Comparison of ENCODE assay signal across 8 cellular contexts in genomic region chr20:63434599-63435378, GRCh38. TPM values are rescaled to one million over a fixed set of nuclear protein-coding genes. Genes with fewer than 3 reads are reported as not detected.
DNase-seq lines count a peak whose midpoint lies in the region; ATAC-seq, FAIRE-seq and TF ChIP-seq lines count a peak whose summit lies in the region.

No MANE protein-coding gene starts in this region.

- H3K9me3 Mint-ChIP-seq in activated CD4-positive, alpha-beta T cell treated with anti-CD3 and anti-CD28 coated beads, Interleukin-2, amount 10 ng/mL, durations not matched to agents 24 days and 14 days = no peaks in the 10 kb centered on the region

- TF ChIP-seq CTCF in colonic mucosa (IDR thresholded peaks at IDR 0.05) = peak; percentile 64
- TF ChIP-seq CTCF in lower leg skin (IDR thresholded peaks at IDR 0.05) = peak in 1 of 3 donors; percentile 61

- TF ChIP-seq POLR2A in lower leg skin (IDR thresholded peaks at IDR 0.05) = no peak

- H3K9ac ChIP-seq in colonic mucosa (ENCODE audit: low read depth in 2 of 2, low read length in 2 of 2) = no peak overlapping the region

- H3K9me3 ChIP-seq in colonic mucosa = no peaks in the 10 kb centered on the region

- no peaks in the 10 kb centered on the region for H3K36me3 Mint-ChIP-seq in activated CD4-positive, alpha-beta T cell treated with anti-CD3 and anti-CD28 coated beads, Interleukin-2, amount 10 ng/mL, durations not matched to agents 24 days and 14 days (ENCODE audit: low read depth)

- no peaks in the 10 kb centered on the region for H3K4me1 ChIP-seq in colonic mucosa

- no peak for ATAC-seq in HG03457 (IDR thresholded peaks at IDR 0.05; ENCODE audit: unreplicated experiment)

- in situ Hi-C loops in ACHN (cut with HindIII; ENCODE audit: low pct_ligation_motif_present, low pct_unique_long_range_greater_than_20kb, low sequenced_read_pairs) = no loop called here

- no peak overlapping the region for H3K27ac ChIP-seq in colonic mucosa

- intact Hi-C loops in activated CD4-positive, alpha-beta T cell treated with anti-CD3 and anti-CD28 coated beads, Interleukin-2, amount 10 ng/mL, durations not matched to agents 24 days and 14 days (cut with micrococcal nuclease) = no loop called here
- intact Hi-C loops in colonic mucosa (cut with DNase I) (no loop called here), lower leg skin (cut with DNase I; ENCODE audit: low total_unique reads) (no loop called here)

- FAIRE-seq in GM18507 (lab: Jason Lieb, UNC) = peak; percentile 84

- H3K4me1 Mint-ChIP-seq in activated CD4-positive, alpha-beta T cell treated with anti-CD3 and anti-CD28 coated beads, Interleukin-2, amount 10 ng/mL, durations not matched to agents 24 days and 14 days = peaks cover 7% of the 10 kb centered on the region

- peak overlapping the region; percentile 61 for H3K27ac Mint-ChIP-seq in activated CD4-positive, alpha-beta T cell treated with anti-CD3 and anti-CD28 coated beads, Interleukin-2, amount 10 ng/mL, durations not matched to agents 24 days and 14 days

- no peak overlapping the region for H3K4me3 ChIP-seq in colonic mucosa
- no peak overlapping the region for H3K4me3 ChIP-seq in lower leg skin (ENCODE audit: low read depth, poor library complexity, severe bottlenecking)

- peak overlapping the region; percentile 51 for H3K4me3 Mint-ChIP-seq in activated CD4-positive, alpha-beta T cell treated with anti-CD3 and anti-CD28 coated beads, Interleukin-2, amount 10 ng/mL, durations not matched to agents 24 days and 14 days

- WGBS in lower leg skin, 2 donors = 37% methylated on average over 33 of the region's 33 CpGs

- DNase-seq in ACHN (peak; percentile 61), GM18507 (ENCODE audit: extremely low spot score, insufficient read length, low read depth) (peak; percentile 69), NCI-H345 treated with DMSO at 0.1 percent for 48 hours (lab: John Stamatoyannopoulos, UW; ENCODE audit: unreplicated experiment) (peak; percentile 48), colonic mucosa (peak; percentile 55), lower leg skin (ENCODE audit: low spot score in 2 of 2) (peak; percentile 33 to 90)
- peak; percentile 92 for DNase-seq in activated CD4-positive, alpha-beta T cell treated with anti-CD3 and anti-CD28 coated beads, Interleukin-2, amount 10 ng/mL, durations not matched to agents 24 days and 14 days
- peak; percentile 41 for DNase-seq in stimulated activated CD8-positive, alpha-beta memory T cell treated with anti-CD3 and anti-CD28 coated beads, Interleukin-15, amount 100 ng/mL, for 1 hour (ENCODE audit: low read depth)

- peaks cover 7% of the 10 kb centered on the region for H3K27me3 Mint-ChIP-seq in activated CD4-positive, alpha-beta T cell treated with anti-CD3 and anti-CD28 coated beads, Interleukin-2, amount 10 ng/mL, durations not matched to agents 24 days and 14 days

- no peaks in the 10 kb centered on the region for H3K36me3 ChIP-seq in colonic mucosa

- H3K27me3 ChIP-seq in colonic mucosa = no peaks in the 10 kb centered on the region

RNA-seq across cellular contexts. Expression of gene KCNQ2, which starts 37.7 kb away (rescaled TPM):
- total RNA-seq in activated CD4-positive, alpha-beta T cell treated with anti-CD3 and anti-CD28 coated beads, Interleukin-2, amount 10 ng/mL, durations not matched to agents 24 days and 14 days = 0.26 TPM in 1 of 2 replicates, not detected in the other
- total RNA-seq in colonic mucosa = under 1 TPM; 0.19 to 0.27 TPM
- total RNA-seq in lower leg skin = not detected

Comparison
In these comparisons a context has a peak if more than half of its experiments do, and no peak if none do; other contexts are left out.
1. DNase-seq: peak in every context shown above with its lines; median percentile 92 in activated CD4-positive, alpha-beta T cell treated with anti-CD3 and anti-CD28 coated beads, Interleukin-2, amount 10 ng/mL, durations not matched to agents 24 days and 14 days; 69 in GM18507; 62 in lower leg skin; 61 in ACHN; 55 in colonic mucosa; 48 in NCI-H345 treated with DMSO at 0.1 percent for 48 hours; 41 in stimulated activated CD8-positive, alpha-beta memory T cell treated with anti-CD3 and anti-CD28 coated beads, Interleukin-15, amount 100 ng/mL, for 1 hour.